In genomic region chr3:42906905-42907183, GRCh38 we compare ENCODE assay signal across 13 cellular contexts. TPM values are rescaled to one million over a fixed set of nuclear protein-coding genes. Genes with fewer than 3 reads are reported as not detected.
DNase-seq lines count a peak whose midpoint lies in the region; ATAC-seq, FAIRE-seq and TF ChIP-seq lines count a peak whose summit lies in the region.
"Had no signal": no experiment of that assay in that cellular context is flagged by ENCODE, and none has a peak within 500 bp of the region (broad histone marks: within the 10 kb centered on the region; RNA-seq: fewer than 3 reads in every experiment).

No MANE protein-coding gene starts in this region.

- no peak for ATAC-seq in GM18505 (IDR thresholded peaks at IDR 0.05; ENCODE audit: unreplicated experiment)
- ATAC-seq in HG02840 (IDR thresholded peaks at IDR 0.05; ENCODE audit: low FRiP score, unreplicated experiment), result no peak

- H3K4me3 Mint-ChIP-seq in HFFc6, result peak overlapping the region; percentile 60; the same call in 1 of the 2 replicates
- H3K4me3 Mint-ChIP-seq: neural crest cell had no signal

- DNase-seq in HFFc6 (no peak), bronchial epithelial cell (ENCODE audit: low read depth) (no peak), medulla oblongata (ENCODE audit: extremely low spot score) (peak; percentile 20), suprapubic skin (ENCODE audit: low spot score in 2 of 2) (no peak), germinal center (ENCODE audit: low spot score) (no peak), D341Med (ENCODE audit: low spot score) (no peak)
- DNase-seq: activated CD4-positive, alpha-beta T cell treated with anti-CD3 and anti-CD28 coated beads for 1 hour; hippocampal formation; NCI-H2081 treated with DMSO at 0.1 percent for 48 hours had no signal

- H3K9me3 ChIP-seq in suprapubic skin, result peaks cover 4% of the 10 kb centered on the region

- TF ChIP-seq EP300 in suprapubic skin (IDR thresholded peaks at IDR 0.05), result no peak

- H3K27ac Mint-ChIP-seq in HFFc6, result no peak overlapping the region

- no peaks in the 10 kb centered on the region for H3K4me1 Mint-ChIP-seq in HFFc6 (ENCODE audit: low read depth)
- H3K4me1 Mint-ChIP-seq: neural crest cell had no signal

- peaks cover 36% of the 10 kb centered on the region for H3K27me3 Mint-ChIP-seq in HFFc6 (ENCODE audit: insufficient read depth)

- H3K36me3 ChIP-seq in bronchial epithelial cell (ENCODE audit: control insufficient read depth, insufficient read depth, low read length) (no peaks in the 10 kb centered on the region), suprapubic skin (peaks cover 32% of the 10 kb centered on the region)

- FAIRE-seq in bronchial epithelial cell (lab: Jason Lieb, UNC), result peak; percentile 89
- FAIRE-seq: GM19239 had no signal

- WGBS in suprapubic skin, result 75% methylated on average over 3 of the region's 3 CpGs

- H3K27ac ChIP-seq in suprapubic skin, result no peak overlapping the region

- TF ChIP-seq CTCF in HFFc6 (IDR thresholded peaks at IDR 0.05) (no peak), bronchial epithelial cell (IDR thresholded peaks at IDR 0.05; ENCODE audit: insufficient read depth, low read length, severe bottlenecking) (no peak), suprapubic skin (IDR thresholded peaks at IDR 0.05) (no peak)

- 0 out of 2 replicates have a peak, but pooled peaks cover 6% of the 10 kb centered on the region for H3K36me3 Mint-ChIP-seq in HFFc6 (ENCODE audit: low read depth)

- H3K27me3 ChIP-seq in bronchial epithelial cell (ENCODE audit: control insufficient read depth, insufficient read depth, low read length), result peaks cover 7% of the 10 kb centered on the region
- H3K27me3 ChIP-seq in suprapubic skin, result no peaks in the 10 kb centered on the region

- H3K9me3 Mint-ChIP-seq in HFFc6, result no peaks in the 10 kb centered on the region; the same call in 1 of the 2 replicates

- H3K4me1 ChIP-seq in suprapubic skin, result peaks cover 26% of the 10 kb centered on the region

- no peak for TF ChIP-seq POLR2A in suprapubic skin (IDR thresholded peaks at IDR 0.05)
- TF ChIP-seq POLR2A in GM18505 (IDR thresholded peaks at IDR 0.05; ENCODE audit: borderline replicate concordance, extremely low read depth, insufficient read depth, insufficient read length), result no peak

- H3K4me3 ChIP-seq in bronchial epithelial cell (ENCODE audit: low read depth, low read length) (no peak overlapping the region), suprapubic skin (peak overlapping the region; percentile 80)

RNA-seq across cellular contexts. Expression of gene ZNF662, which starts 0.9 kb away (rescaled TPM):
- 1 to 10 TPM in 2 of 6 experiments, under 1 TPM in 3, not detected in 1; 0.21 to 1.4 (median 0.51) TPM for total RNA-seq in HFFc6 (2021; fragmentation: NEBNext Ultra II Directional; extraction: Animal tissue kit (Norgen Biotek cat#: 25700))
- 1.0 and 1.3 TPM in 2 replicates for total RNA-seq in bronchial epithelial cell
- 10 to 100 TPM; 12.7 to 34.4 (median 12.9) TPM for total RNA-seq in suprapubic skin
- total RNA-seq: neural crest cell had no signal

RNA-seq across cellular contexts. Expression of gene CYP8B1, which starts 31.2 kb away (rescaled TPM):
- total RNA-seq in HFFc6 (2021; fragmentation: NEBNext Ultra II Directional; extraction: Animal tissue kit (Norgen Biotek cat#: 25700)), result not detected
- total RNA-seq in bronchial epithelial cell (not detected in 2 replicates), suprapubic skin (not detected)
- total RNA-seq: neural crest cell had no signal
